8 cellular contexts compared by ENCODE assay signal in the genomic region with DNA sequence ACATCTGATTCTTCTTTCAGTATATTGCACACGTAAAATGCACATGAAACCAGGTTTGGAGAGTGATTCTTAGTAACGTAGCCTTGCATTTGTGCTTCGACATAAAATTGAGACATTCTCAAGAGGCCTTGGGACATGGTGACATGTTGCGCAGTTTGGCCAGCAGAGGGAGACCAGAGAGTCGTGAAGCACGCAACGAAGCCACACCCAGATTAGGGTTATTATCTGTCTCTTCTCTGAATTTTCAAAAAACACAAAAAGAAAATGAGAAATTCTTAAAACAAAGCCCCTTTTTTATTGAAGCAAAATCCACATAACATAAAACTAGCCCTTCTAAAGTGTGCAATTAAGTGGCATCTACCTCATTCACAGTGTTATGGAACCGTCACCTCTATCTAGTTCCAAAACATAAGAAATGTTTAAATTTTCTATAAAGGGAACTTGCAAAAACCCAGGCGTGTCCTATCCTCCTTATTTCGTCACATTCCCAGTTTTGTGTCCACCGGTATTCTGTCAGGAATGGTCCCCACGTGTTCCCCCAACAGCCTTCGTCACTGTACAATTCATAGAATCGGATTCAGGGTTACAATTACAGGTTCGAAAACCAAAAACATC.
DNase-seq lines count a peak whose midpoint lies in the region; ATAC-seq lines count a peak whose summit lies in the region.

No MANE protein-coding gene starts in this region.

- 50% methylated on average over 13 of the region's 15 CpGs for WGBS in mesenchymal stem cell

- H4K8ac ChIP-seq in mesenchymal stem cell (ENCODE audit: low read length): no peak overlapping the region

- peak overlapping the region; percentile 98 for H2AK5ac ChIP-seq in mesenchymal stem cell (ENCODE audit: low read length, severe bottlenecking)

- H3K27me3 ChIP-seq in effector memory CD4-positive, alpha-beta T cell (replicated peaks; ENCODE audit: control insufficient read depth, insufficient read depth, low read length, poor library complexity, severe bottlenecking): no peaks in the 10 kb centered on the region
- H3K27me3 ChIP-seq in mesenchymal stem cell (ENCODE audit: control insufficient read depth in 1 of 2, insufficient read depth in 1 of 2, low read length in 2 of 2): no peaks in the 10 kb centered on the region

- no peak overlapping the region for H3K4me2 ChIP-seq in mesenchymal stem cell (ENCODE audit: low read length, poor library complexity, severe bottlenecking)

- peak overlapping the region; percentile 86 for H3K9ac ChIP-seq in mesenchymal stem cell (ENCODE audit: low read length)

- H2BK120ac ChIP-seq in mesenchymal stem cell (ENCODE audit: low read depth, low read length): peak overlapping the region; percentile 82

- peak overlapping the region; percentile 53 for H4K91ac ChIP-seq in mesenchymal stem cell (ENCODE audit: low read length)

- H3K27ac ChIP-seq in effector memory CD4-positive, alpha-beta T cell (ENCODE audit: insufficient read depth, low read length, poor library complexity, severe bottlenecking): peak overlapping the region; percentile 67
- peak overlapping the region; percentile 88 for H3K27ac ChIP-seq in mesenchymal stem cell (ENCODE audit: low read length, poor library complexity, severe bottlenecking)

- H2BK5ac ChIP-seq in mesenchymal stem cell (ENCODE audit: low read depth, low read length, poor library complexity, severe bottlenecking): no peak overlapping the region

- peak overlapping the region in 1 of 2 experiments; percentile 62 for H3K4ac ChIP-seq in mesenchymal stem cell (ENCODE audit: low read depth in 1 of 2, low read length in 2 of 2)

- no peaks in the 10 kb centered on the region for H3K36me3 ChIP-seq in effector memory CD4-positive, alpha-beta T cell (ENCODE audit: control insufficient read depth, insufficient read depth, low read length)
- H3K36me3 ChIP-seq in mesenchymal stem cell (ENCODE audit: control insufficient read depth in 1 of 2, insufficient read depth in 2 of 2, low read depth in 1 of 2, low read length in 2 of 2): no peaks in the 10 kb centered on the region

- no peak overlapping the region for H3K14ac ChIP-seq in mesenchymal stem cell (ENCODE audit: low read length in 2 of 2)

- H2BK12ac ChIP-seq in mesenchymal stem cell (ENCODE audit: low read length in 2 of 2): peak overlapping the region in 1 of 2 experiments; percentile 71

- peaks cover 26% of the 10 kb centered on the region for H3K4me1 ChIP-seq in effector memory CD4-positive, alpha-beta T cell (ENCODE audit: control insufficient read depth, insufficient read depth, low read length, poor library complexity, severe bottlenecking)
- H3K4me1 ChIP-seq in mesenchymal stem cell (ENCODE audit: control insufficient read depth, insufficient read depth, low read depth, low read length): peaks cover 16% of the 10 kb centered on the region

- DNase-seq in D341Med (ENCODE audit: low spot score) (peak; percentile 73), NCI-H82 treated with DMSO at 0.1 percent for 48 hours (lab: John Stamatoyannopoulos, UW; ENCODE audit: unreplicated experiment) (peak; percentile 50), mesenchymal stem cell (peak; percentile 81), NCI-H187 (lab: John Stamatoyannopoulos, UW) (no peak)
- DNase-seq in activated CD8-positive, alpha-beta memory T cell treated with anti-CD3 and anti-CD28 coated beads for 1 hour (ENCODE audit: extremely low read depth in 1 of 2, low read depth in 1 of 2): peak; percentile 44 to 52
- peak; percentile 33 to 59 (median 46) for DNase-seq in effector memory CD4-positive, alpha-beta T cell
- peak; percentile 21 for DNase-seq in stimulated activated CD8-positive, alpha-beta memory T cell treated with anti-CD3 and anti-CD28 coated beads, Interleukin-15, amount 100 ng/mL, for 24 hours (ENCODE audit: low read depth)

- no peak overlapping the region for H3K23ac ChIP-seq in mesenchymal stem cell (ENCODE audit: low read length in 2 of 2)

- peak overlapping the region; percentile 9 for H3K4me3 ChIP-seq in effector memory CD4-positive, alpha-beta T cell (ENCODE audit: insufficient read depth, low read depth, low read length, poor library complexity, severe bottlenecking)
- H3K4me3 ChIP-seq in mesenchymal stem cell (ENCODE audit: insufficient read depth in 1 of 2, low read depth in 1 of 2, low read length in 2 of 2): peak overlapping the region in 1 of 2 experiments; percentile 38

- H2AFZ ChIP-seq in mesenchymal stem cell (ENCODE audit: low read depth, low read length): no peak overlapping the region

- no peaks in the 10 kb centered on the region for H3K9me3 ChIP-seq in effector memory CD4-positive, alpha-beta T cell (ENCODE audit: control insufficient read depth, low read length)
- H3K9me3 ChIP-seq in mesenchymal stem cell (ENCODE audit: control insufficient read depth, low read length): no peaks in the 10 kb centered on the region

- no peak overlapping the region for H2BK15ac ChIP-seq in mesenchymal stem cell (ENCODE audit: low read depth, poor library complexity, severe bottlenecking)

- H3K18ac ChIP-seq in mesenchymal stem cell (ENCODE audit: low read depth in 1 of 2, low read length in 2 of 2): peak overlapping the region; percentile 83 to 84

- peak; percentile 43 for ATAC-seq in HG02678 (IDR thresholded peaks at IDR 0.05; ENCODE audit: unreplicated experiment)

- no peaks in the 10 kb centered on the region for H3K79me1 ChIP-seq in mesenchymal stem cell (replicated peaks; ENCODE audit: low read length, poor library complexity, severe bottlenecking)

Comparison
In these comparisons a context has a peak if more than half of its experiments do, and no peak if none do; other contexts are left out.
1. DNase-seq: peak in D341Med (single experiment), NCI-H82 treated with DMSO at 0.1 percent for 48 hours (single experiment), activated CD8-positive, alpha-beta memory T cell treated with anti-CD3 and anti-CD28 coated beads for 1 hour (2 of 2), effector memory CD4-positive, alpha-beta T cell (3 of 3), mesenchymal stem cell (single experiment) and stimulated activated CD8-positive, alpha-beta memory T cell treated with anti-CD3 and anti-CD28 coated beads, Interleukin-15, amount 100 ng/mL, for 24 hours (single experiment); none in NCI-H187 (0 of 2).